In genomic region chr4:7799306-7799705, GRCh38 we compare ENCODE assay signal across 18 cellular contexts.
DNase-seq lines count a peak whose midpoint lies in the region; ATAC-seq, FAIRE-seq and TF ChIP-seq lines count a peak whose summit lies in the region.
"Had no signal": no experiment of that assay in that cellular context is flagged by ENCODE, and none has a peak within 500 bp of the region (broad histone marks: within the 10 kb centered on the region; RNA-seq: fewer than 3 reads in every experiment).

No MANE protein-coding gene starts in this region.

- TF ChIP-seq POLR2A in spleen (IDR thresholded peaks at IDR 0.05) (no peak), erythroblast (IDR thresholded peaks at IDR 0.05; ENCODE audit: low read length) (no peak)

- H3K36me3 ChIP-seq in bronchial epithelial cell (ENCODE audit: control insufficient read depth, insufficient read depth, low read length) (peaks cover 17% of the 10 kb centered on the region), neuronal stem cell (replicated peaks in 1 of 2; ENCODE audit: control insufficient read depth in 2 of 2, insufficient read depth in 2 of 2, low read length in 2 of 2) (peaks cover 8 to 20% of the 10 kb centered on the region in 2 donors), spleen (peaks cover 0 to 53% (median 14%) of the 10 kb centered on the region in 6 donors), mesenchymal stem cell (ENCODE audit: control insufficient read depth in 1 of 2, insufficient read depth in 2 of 2, low read depth in 1 of 2, low read length in 2 of 2) (peaks cover 41 to 59% of the 10 kb centered on the region in 2 experiments)

- CTCF ChIA-PET in activated naive CD4-positive, alpha-beta T cell treated with anti-CD3 and anti-CD28 coated beads, Interleukin-2, amount 10 ng/mL, durations not matched to agents 7 days and 5 days (lab: Charles Lee): interaction anchor here (1.0 to 10.8 kb wide), 7 partner anchors 22 to 187 kb away, joined by 3 to 99 read pairs (median 9); no protein-coding TSS in a partner anchor
- CTCF ChIA-PET in activated naive CD4-positive, alpha-beta T cell treated with anti-CD3 and anti-CD28 coated beads for 36 hours (lab: Charles Lee): interaction anchor here (1.3 to 11.9 kb wide), 6 partner anchors 29 to 607 kb away, joined by 3 to 180 read pairs (median 9); partner anchors contain the start of gene SORCS2

- H3K14ac ChIP-seq in neuronal stem cell (ENCODE audit: low read length): no peak overlapping the region
- no peak overlapping the region for H3K14ac ChIP-seq in mesenchymal stem cell (ENCODE audit: low read length in 2 of 2)

- H3K79me1 ChIP-seq in neuronal stem cell (ENCODE audit: low read depth, low read length) (no peaks in the 10 kb centered on the region), mesenchymal stem cell (replicated peaks; ENCODE audit: low read length, poor library complexity, severe bottlenecking) (peaks cover 36% of the 10 kb centered on the region)

- H2BK5ac ChIP-seq in neuronal stem cell (ENCODE audit: low read length) (peak overlapping the region; percentile 57), mesenchymal stem cell (ENCODE audit: low read depth, low read length, poor library complexity, severe bottlenecking) (no peak overlapping the region)

- intact Hi-C loops in activated naive CD4-positive, alpha-beta T cell treated with anti-CD3 and anti-CD28 coated beads for 36 hours (cut with micrococcal nuclease): no loop called here
- intact Hi-C loops in spleen (cut with DNase I; ENCODE audit: low total_unique reads): no loop called here

- peak; percentile 23 for FAIRE-seq in bronchial epithelial cell (lab: Jason Lieb, UNC)
- FAIRE-seq: GM12892, H1 had no signal

- H3K27ac Mint-ChIP-seq in activated naive CD4-positive, alpha-beta T cell treated with anti-CD3 and anti-CD28 coated beads, Interleukin-2, amount 10 ng/mL, durations not matched to agents 7 days and 5 days: peak overlapping the region; percentile 20
- no peak overlapping the region for H3K27ac Mint-ChIP-seq in activated naive CD4-positive, alpha-beta T cell treated with anti-CD3 and anti-CD28 coated beads for 36 hours
- H3K27ac Mint-ChIP-seq: CD14-positive monocyte; CD8-positive, alpha-beta T cell had no signal

- H4K8ac ChIP-seq in neuronal stem cell (ENCODE audit: low read depth, low read length) (no peak overlapping the region), mesenchymal stem cell (ENCODE audit: low read length) (no peak overlapping the region)

- no peak overlapping the region for H2BK15ac ChIP-seq in neuronal stem cell (ENCODE audit: low read length)
- H2BK15ac ChIP-seq in mesenchymal stem cell (ENCODE audit: low read depth, poor library complexity, severe bottlenecking): no peak overlapping the region

- H3K27me3 ChIP-seq in bronchial epithelial cell (ENCODE audit: control insufficient read depth, insufficient read depth, low read length) (no peaks in the 10 kb centered on the region), neuronal stem cell (ENCODE audit: control insufficient read depth in 3 of 3, insufficient read depth in 3 of 3, low read depth in 1 of 3, low read length in 3 of 3) (peaks cover 0 to 2% (median 0%) of the 10 kb centered on the region in 3 experiments), spleen (replicated peaks in 1 of 7) (no peaks in the 10 kb centered on the region), mesenchymal stem cell (ENCODE audit: control insufficient read depth in 1 of 2, insufficient read depth in 1 of 2, low read length in 2 of 2) (no peaks in the 10 kb centered on the region)

- no peak overlapping the region for H3K4ac ChIP-seq in neuronal stem cell (ENCODE audit: low read length)
- no peak overlapping the region for H3K4ac ChIP-seq in mesenchymal stem cell (ENCODE audit: low read depth in 1 of 2, low read length in 2 of 2)

- H2AFZ ChIP-seq in neuronal stem cell (ENCODE audit: low read length) (no peak overlapping the region), mesenchymal stem cell (ENCODE audit: low read depth, low read length) (no peak overlapping the region)

- H3K27ac ChIP-seq in neuronal stem cell (replicated peaks; ENCODE audit: low read length) (no peak overlapping the region), spleen (no peak overlapping the region), mesenchymal stem cell (ENCODE audit: low read length, poor library complexity, severe bottlenecking) (no peak overlapping the region)
- H3K27ac ChIP-seq: 22Rv1, HL-60 had no signal

- peaks cover 14% of the 10 kb centered on the region for H3K4me1 Mint-ChIP-seq in activated naive CD4-positive, alpha-beta T cell treated with anti-CD3 and anti-CD28 coated beads, Interleukin-2, amount 10 ng/mL, durations not matched to agents 7 days and 5 days
- peaks cover 21% of the 10 kb centered on the region for H3K4me1 Mint-ChIP-seq in activated naive CD4-positive, alpha-beta T cell treated with anti-CD3 and anti-CD28 coated beads for 36 hours (ENCODE audit: low read depth)

- no peak overlapping the region for H3K4me3 Mint-ChIP-seq in activated naive CD4-positive, alpha-beta T cell treated with anti-CD3 and anti-CD28 coated beads, Interleukin-2, amount 10 ng/mL, durations not matched to agents 7 days and 5 days
- H3K4me3 Mint-ChIP-seq in activated naive CD4-positive, alpha-beta T cell treated with anti-CD3 and anti-CD28 coated beads for 36 hours: no peak overlapping the region
- H3K4me3 Mint-ChIP-seq: CD8-positive, alpha-beta T cell had no signal

- no peak overlapping the region for H3K23ac ChIP-seq in neuronal stem cell (ENCODE audit: low read depth, low read length, poor library complexity)
- H3K23ac ChIP-seq in mesenchymal stem cell (ENCODE audit: low read length in 2 of 2): no peak overlapping the region

- no peaks in the 10 kb centered on the region for H3K9me3 Mint-ChIP-seq in activated naive CD4-positive, alpha-beta T cell treated with anti-CD3 and anti-CD28 coated beads, Interleukin-2, amount 10 ng/mL, durations not matched to agents 7 days and 5 days
- H3K9me3 Mint-ChIP-seq in activated naive CD4-positive, alpha-beta T cell treated with anti-CD3 and anti-CD28 coated beads for 36 hours: no peaks in the 10 kb centered on the region
- H3K9me3 Mint-ChIP-seq: CD8-positive, alpha-beta T cell had no signal

- no peak overlapping the region for H2AK5ac ChIP-seq in neuronal stem cell (ENCODE audit: low read depth, low read length)
- H2AK5ac ChIP-seq in mesenchymal stem cell (ENCODE audit: low read length, severe bottlenecking): no peak overlapping the region

- H2BK120ac ChIP-seq in neuronal stem cell (ENCODE audit: low read depth, low read length) (no peak overlapping the region), mesenchymal stem cell (ENCODE audit: low read depth, low read length) (no peak overlapping the region)

- H2BK12ac ChIP-seq in neuronal stem cell (ENCODE audit: low read length) (no peak overlapping the region), mesenchymal stem cell (ENCODE audit: low read length in 2 of 2) (no peak overlapping the region)

- H3K9me3 ChIP-seq in neuronal stem cell (replicated peaks in 1 of 2; ENCODE audit: control insufficient read depth in 2 of 2, insufficient read depth in 1 of 2, low read depth in 1 of 2, low read length in 2 of 2) (no peaks in the 10 kb centered on the region), spleen (no peaks in the 10 kb centered on the region), mesenchymal stem cell (ENCODE audit: control insufficient read depth, low read length) (no peaks in the 10 kb centered on the region)
- H3K9me3 ChIP-seq: Caco-2, HAP-1 had no signal

- H3K36me3 Mint-ChIP-seq in activated naive CD4-positive, alpha-beta T cell treated with anti-CD3 and anti-CD28 coated beads, Interleukin-2, amount 10 ng/mL, durations not matched to agents 7 days and 5 days: peaks cover 24% of the 10 kb centered on the region
- H3K36me3 Mint-ChIP-seq in activated naive CD4-positive, alpha-beta T cell treated with anti-CD3 and anti-CD28 coated beads for 36 hours (ENCODE audit: low read depth): peaks cover 23% of the 10 kb centered on the region

- H3K27me3 Mint-ChIP-seq in activated naive CD4-positive, alpha-beta T cell treated with anti-CD3 and anti-CD28 coated beads, Interleukin-2, amount 10 ng/mL, durations not matched to agents 7 days and 5 days: no peaks in the 10 kb centered on the region
- no peaks in the 10 kb centered on the region for H3K27me3 Mint-ChIP-seq in activated naive CD4-positive, alpha-beta T cell treated with anti-CD3 and anti-CD28 coated beads for 36 hours (ENCODE audit: low read depth)

- ATAC-seq in HG03460 (IDR thresholded peaks at IDR 0.05; ENCODE audit: unreplicated experiment): no peak
- ATAC-seq: CD8-positive, alpha-beta T cell had no signal

- peaks cover 0 to 2% of the 10 kb centered on the region in 2 donors for H3K4me1 ChIP-seq in neuronal stem cell (ENCODE audit: control insufficient read depth in 2 of 2, insufficient read depth in 1 of 2, low read depth in 1 of 2, low read length in 2 of 2)
- H3K4me1 ChIP-seq in spleen: peaks cover 0 to 12% (median 4%) of the 10 kb centered on the region in 6 donors
- H3K4me1 ChIP-seq in mesenchymal stem cell (ENCODE audit: control insufficient read depth, insufficient read depth, low read depth, low read length): no peaks in the 10 kb centered on the region
- H3K4me1 ChIP-seq: Caco-2, HAP-1 had no signal

- H4K91ac ChIP-seq in neuronal stem cell (ENCODE audit: low read depth, low read length, poor library complexity) (no peak overlapping the region), mesenchymal stem cell (ENCODE audit: low read length) (no peak overlapping the region)

- H3K4me3 ChIP-seq in bronchial epithelial cell (ENCODE audit: low read depth, low read length) (no peak overlapping the region), neuronal stem cell (ENCODE audit: low read length in 2 of 2) (no peak overlapping the region), spleen (no peak overlapping the region), mesenchymal stem cell (ENCODE audit: insufficient read depth in 1 of 2, low read depth in 1 of 2, low read length in 2 of 2) (no peak overlapping the region)
- H3K4me3 ChIP-seq: HAP-1 had no signal

- WGBS in neuronal stem cell (ENCODE audit: extremely low coverage in 2 of 2, insufficient read length in 2 of 2, insufficient replicate concordance in 1 of 2), 2 donors: no CpG with 5 or more reads among the region's 11 CpGs
- 93 to 97% (median 95%) methylated on average over 11 of the region's 11 CpGs for WGBS in spleen, 5 donors
- WGBS in mesenchymal stem cell: 98% methylated on average over 11 of the region's 11 CpGs

- no peak for TF ChIP-seq CTCF in bronchial epithelial cell (IDR thresholded peaks at IDR 0.05; ENCODE audit: insufficient read depth, low read length, severe bottlenecking)
- TF ChIP-seq CTCF in spleen (IDR thresholded peaks at IDR 0.05 in 8 of 11, conservative IDR thresholded peaks at IDR 0.05 in 3 of 11): no peak

- H3K9ac ChIP-seq in neuronal stem cell (ENCODE audit: low read depth, low read length, poor library complexity) (no peak overlapping the region), mesenchymal stem cell (ENCODE audit: low read length) (no peak overlapping the region)

- DNase-seq in activated naive CD4-positive, alpha-beta T cell treated with anti-CD3 and anti-CD28 coated beads, Interleukin-2, amount 10 ng/mL, durations not matched to agents 7 days and 5 days: no peak
- DNase-seq in activated naive CD4-positive, alpha-beta T cell treated with anti-CD3 and anti-CD28 coated beads for 36 hours: no peak
- no peak for DNase-seq in bronchial epithelial cell (ENCODE audit: low read depth)
- DNase-seq in neuronal stem cell (ENCODE audit: low spot score): no peak
- peak; percentile 54 for DNase-seq in spleen
- DNase-seq in erythroblast (lab: John Stamatoyannopoulos, UW): no peak
- no peak for DNase-seq in mesenchymal stem cell
- DNase-seq: Caco-2; CD8-positive, alpha-beta T cell; DND-41; GDM1 had no signal

- H3K18ac ChIP-seq in neuronal stem cell (ENCODE audit: low read length) (no peak overlapping the region), mesenchymal stem cell (ENCODE audit: low read depth in 1 of 2, low read length in 2 of 2) (no peak overlapping the region)

- H3K4me2 ChIP-seq in neuronal stem cell (ENCODE audit: insufficient read depth, low read length, poor library complexity, severe bottlenecking) (no peak overlapping the region), mesenchymal stem cell (ENCODE audit: low read length, poor library complexity, severe bottlenecking) (no peak overlapping the region)
